9 cellular contexts compared by ENCODE assay signal in the genomic region with DNA sequence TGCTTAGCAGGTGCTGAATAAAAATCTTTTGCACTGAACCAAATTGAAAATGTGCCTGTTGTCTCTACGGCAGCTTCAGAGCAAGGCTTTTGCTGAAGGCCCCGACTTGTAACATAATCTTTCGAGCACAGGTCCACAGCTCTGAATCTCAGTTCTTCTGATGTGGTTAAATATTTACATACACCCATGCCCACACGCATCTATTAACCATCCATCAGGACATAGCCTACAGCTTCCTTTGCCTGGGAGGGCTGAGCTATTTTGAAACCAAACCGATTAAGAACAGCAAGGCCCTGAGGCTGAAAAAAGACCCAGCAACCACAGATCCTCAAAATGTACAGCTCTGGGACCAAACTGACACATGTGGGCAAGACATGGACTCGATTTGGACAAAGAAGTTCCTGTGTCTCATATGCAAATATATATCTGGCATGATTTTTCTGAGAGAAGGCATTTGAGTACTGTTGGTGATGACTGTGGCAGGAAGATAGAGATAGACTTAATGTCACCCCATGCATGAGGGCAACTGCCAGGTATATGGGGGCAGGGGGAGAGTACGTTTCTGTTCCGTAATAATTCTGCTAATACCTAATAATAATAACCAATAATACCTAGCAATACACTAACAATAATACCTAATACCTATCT.
DNase-seq lines count a peak whose midpoint lies in the region; ATAC-seq lines count a peak whose summit lies in the region.
"Had no signal": no experiment of that assay in that cellular context is flagged by ENCODE, and none has a peak within 500 bp of the region (broad histone marks: within the 10 kb centered on the region; RNA-seq: fewer than 3 reads in every experiment).

No MANE protein-coding gene starts in this region.

- no peaks in the 10 kb centered on the region for H3K9me3 Mint-ChIP-seq in activated naive CD4-positive, alpha-beta T cell treated with anti-CD3 and anti-CD28 coated beads, Interleukin-2, amount 50 U/mL, for 72 hours
- H3K9me3 Mint-ChIP-seq in stimulated activated naive B cell treated with anti-CD40 and anti-IgM and Interleukin-4, amounts not matched to agents 10 μg/mL and 1 μg/mL and 100 μg/mL, for 72 hours: no peaks in the 10 kb centered on the region
- H3K9me3 Mint-ChIP-seq in CD4-positive, alpha-beta memory T cell: no peaks in the 10 kb centered on the region
- H3K9me3 Mint-ChIP-seq: T-helper 1 cell treated with Interleukin-12 subunit alpha and Interleukin-12 subunit beta and Interleukin-4 antibody, amounts not matched to agents 30 μg/mL and 1 μg/mL, for 36 hours had no signal

- no peak overlapping the region for H3K27ac ChIP-seq in CD4-positive, alpha-beta memory T cell (ENCODE audit: low read depth, low read length)

- no peaks in the 10 kb centered on the region for H3K4me1 ChIP-seq in CD4-positive, alpha-beta memory T cell (ENCODE audit: insufficient read depth, low read length)

- no peaks in the 10 kb centered on the region for H3K9me3 ChIP-seq in CD4-positive, alpha-beta memory T cell (ENCODE audit: control insufficient read depth in 1 of 2, low read length in 2 of 2)

- H3K27ac Mint-ChIP-seq in activated naive CD4-positive, alpha-beta T cell treated with anti-CD3 and anti-CD28 coated beads, Interleukin-2, amount 50 U/mL, for 72 hours: no peak overlapping the region
- no peak overlapping the region for H3K27ac Mint-ChIP-seq in stimulated activated naive B cell treated with anti-CD40 and anti-IgM and Interleukin-4, amounts not matched to agents 10 μg/mL and 1 μg/mL and 100 μg/mL, for 72 hours
- H3K27ac Mint-ChIP-seq in CD4-positive, alpha-beta memory T cell: no peak overlapping the region
- H3K27ac Mint-ChIP-seq: T-helper 1 cell treated with Interleukin-12 subunit alpha and Interleukin-12 subunit beta and Interleukin-4 antibody, amounts not matched to agents 30 μg/mL and 1 μg/mL, for 36 hours had no signal

- ATAC-seq in activated naive CD4-positive, alpha-beta T cell treated with anti-CD3 and anti-CD28 coated beads, Interleukin-2, amount 50 U/mL, for 72 hours: peak; percentile 11 to 44
- ATAC-seq in GM21825 (IDR thresholded peaks at IDR 0.05; ENCODE audit: unreplicated experiment) (peak; percentile 93), HG03378 (IDR thresholded peaks at IDR 0.05; ENCODE audit: unreplicated experiment) (peak; percentile 95)
- peak; percentile 68 to 80 for ATAC-seq in stimulated activated naive B cell treated with anti-CD40 and anti-IgM and Interleukin-4, amounts not matched to agents 10 μg/mL and 1 μg/mL and 100 μg/mL, for 72 hours (replicated peaks)

- no peaks in the 10 kb centered on the region for H3K4me1 Mint-ChIP-seq in stimulated activated naive B cell treated with anti-CD40 and anti-IgM and Interleukin-4, amounts not matched to agents 10 μg/mL and 1 μg/mL and 100 μg/mL, for 72 hours
- H3K4me1 Mint-ChIP-seq in CD4-positive, alpha-beta memory T cell: peaks cover 0 to 7% (median 4%) of the 10 kb centered on the region in 4 donors

- no peaks in the 10 kb centered on the region for H3K27me3 ChIP-seq in CD4-positive, alpha-beta memory T cell (ENCODE audit: insufficient read depth, low read length)

- CTCF ChIA-PET in CD4-positive, alpha-beta memory T cell (lab: Charles Lee; ENCODE audit: partially characterized antibody): interaction anchor here (1.0 to 2.2 kb wide), 5 partner anchors 9 to 361 kb away, joined by 3 to 13 read pairs (median 4); no protein-coding TSS in a partner anchor

- H3K27me3 Mint-ChIP-seq in stimulated activated naive B cell treated with anti-CD40 and anti-IgM and Interleukin-4, amounts not matched to agents 10 μg/mL and 1 μg/mL and 100 μg/mL, for 72 hours: peaks cover 12 to 23% of the 10 kb centered on the region in 2 donors
- peaks cover 0 to 1% of the 10 kb centered on the region in 2 donors for H3K27me3 Mint-ChIP-seq in CD4-positive, alpha-beta memory T cell

- DNase-seq in activated naive CD4-positive, alpha-beta T cell treated with anti-CD3 and anti-CD28 coated beads, Interleukin-2, amount 50 U/mL, for 72 hours (ENCODE audit: low spot score in 2 of 2): no peak
- DNase-seq in activated naive CD4-positive, alpha-beta T cell (lab: John Stamatoyannopoulos, UW): no peak
- peak; percentile 13 for DNase-seq in stimulated activated naive B cell treated with anti-CD40 and anti-IgM and Interleukin-4, amounts not matched to agents 10 μg/mL and 1 μg/mL and 100 μg/mL, for 72 hours
- DNase-seq in NCI-H524 (lab: John Stamatoyannopoulos, UW) (no peak), HK-2 (ENCODE audit: unreplicated experiment) (no peak)
- no peak for DNase-seq in CD4-positive, alpha-beta memory T cell

- H3K36me3 ChIP-seq in CD4-positive, alpha-beta memory T cell (ENCODE audit: insufficient read depth, low read length): no peaks in the 10 kb centered on the region

- intact Hi-C loops in CD4-positive, alpha-beta memory T cell (cut with micrococcal nuclease): no loop called here

- no peak overlapping the region for H3K4me3 Mint-ChIP-seq in stimulated activated naive B cell treated with anti-CD40 and anti-IgM and Interleukin-4, amounts not matched to agents 10 μg/mL and 1 μg/mL and 100 μg/mL, for 72 hours
- H3K4me3 Mint-ChIP-seq in CD4-positive, alpha-beta memory T cell: no peak overlapping the region
- H3K4me3 Mint-ChIP-seq: T-helper 1 cell treated with Interleukin-12 subunit alpha and Interleukin-12 subunit beta and Interleukin-4 antibody, amounts not matched to agents 30 μg/mL and 1 μg/mL, for 36 hours had no signal

- no peaks in the 10 kb centered on the region for H3K36me3 Mint-ChIP-seq in activated naive CD4-positive, alpha-beta T cell treated with anti-CD3 and anti-CD28 coated beads, Interleukin-2, amount 50 U/mL, for 72 hours
- no peaks in the 10 kb centered on the region for H3K36me3 Mint-ChIP-seq in stimulated activated naive B cell treated with anti-CD40 and anti-IgM and Interleukin-4, amounts not matched to agents 10 μg/mL and 1 μg/mL and 100 μg/mL, for 72 hours
- H3K36me3 Mint-ChIP-seq in CD4-positive, alpha-beta memory T cell: no peaks in the 10 kb centered on the region

- H3K4me3 ChIP-seq in CD4-positive, alpha-beta memory T cell (ENCODE audit: low read length in 2 of 2): no peak overlapping the region

- POLR2A ChIA-PET in CD4-positive, alpha-beta memory T cell (lab: Charles Lee; ENCODE audit: partially characterized antibody): interaction anchor here (0.9 kb wide), 1 partner anchor 30 kb away, joined by 3 read pairs; no protein-coding TSS in a partner anchor

Comparison
In these comparisons a context has a peak if more than half of its experiments do, and no peak if none do; other contexts are left out.
1. ATAC-seq: peak in every context shown above with its lines; median percentile 95 in HG03378; 93 in GM21825; 74 in stimulated activated naive B cell treated with anti-CD40 and anti-IgM and Interleukin-4, amounts not matched to agents 10 μg/mL and 1 μg/mL and 100 μg/mL, for 72 hours; 28 in activated naive CD4-positive, alpha-beta T cell treated with anti-CD3 and anti-CD28 coated beads, Interleukin-2, amount 50 U/mL, for 72 hours.